Comparison of ENCODE assay signal across 8 cellular contexts in genomic region chr19:45403781-45404556, GRCh38. TPM values are rescaled to one million over a fixed set of nuclear protein-coding genes. Genes with fewer than 3 reads are reported as not detected.
DNase-seq lines count a peak whose midpoint lies in the region; ATAC-seq and TF ChIP-seq lines count a peak whose summit lies in the region.

No MANE protein-coding gene starts in this region.

- peak overlapping the region; percentile 56 to 81 (median 69) for H3K4me3 ChIP-seq in esophagus squamous epithelium

- TF ChIP-seq CTCF in esophagus squamous epithelium (IDR thresholded peaks at IDR 0.05), result peak in 5 of 6 experiments; percentile 34 to 59 (median 42)
- peak; percentile 60 for TF ChIP-seq CTCF in osteocyte (IDR thresholded peaks at IDR 0.05)

- DNase-seq in DMS 273 (lab: John Stamatoyannopoulos, UW; ENCODE audit: unreplicated experiment) (peak; percentile 62), DMS 273 treated with DMSO at 0.1 percent for 48 hours (lab: John Stamatoyannopoulos, UW) (no peak), NCI-H510A (lab: John Stamatoyannopoulos, UW) (peak; percentile 56), activated T-cell treated with anti-CD3 and anti-CD28 coated beads for 1 hour (ENCODE audit: low read depth) (peak; percentile 54), esophagus squamous epithelium (lab: John Stamatoyannopoulos, UW) (no peak), osteocyte (ENCODE audit: extremely low spot score, unreplicated experiment) (no peak), NCI-H1092 treated with DMSO at 0.1 percent for 48 hours (lab: John Stamatoyannopoulos, UW) (no peak)

- peaks cover 0 to 29% (median 2%) of the 10 kb centered on the region in 4 donors for H3K27me3 ChIP-seq in esophagus squamous epithelium

- no peaks in the 10 kb centered on the region for H3K9me3 ChIP-seq in esophagus squamous epithelium

- peak overlapping the region; percentile 91 to 100 (median 94) for H3K27ac ChIP-seq in esophagus squamous epithelium

- H3K4me3 Mint-ChIP-seq in osteocyte (ENCODE audit: unreplicated experiment), result peak overlapping the region; percentile 97

- intact Hi-C loops in esophagus squamous epithelium (cut with DNase I), result no loop called here

- H3K36me3 ChIP-seq in esophagus squamous epithelium, result peaks cover 0 to 31% (median 0%) of the 10 kb centered on the region in 3 donors

- no peaks in the 10 kb centered on the region for H3K9me3 Mint-ChIP-seq in osteocyte (ENCODE audit: unreplicated experiment)

- H3K36me3 Mint-ChIP-seq in osteocyte (ENCODE audit: unreplicated experiment), result peaks cover 1% of the 10 kb centered on the region

- H3K4me1 ChIP-seq in esophagus squamous epithelium, result peaks cover 15 to 91% (median 18%) of the 10 kb centered on the region in 3 donors

- H3K27me3 Mint-ChIP-seq in osteocyte (ENCODE audit: unreplicated experiment), result no peaks in the 10 kb centered on the region

- 8 to 24% methylated on average over 9 to 18 of the region's 25 CpGs for WGBS in esophagus squamous epithelium, 2 donors

- peaks cover 51% of the 10 kb centered on the region for H3K4me1 Mint-ChIP-seq in osteocyte (ENCODE audit: unreplicated experiment)

- peak in 1 of 4 donors; percentile 46 for TF ChIP-seq POLR2A in esophagus squamous epithelium (IDR thresholded peaks at IDR 0.05)

- no peak for ATAC-seq in HG03280 (IDR thresholded peaks at IDR 0.05; ENCODE audit: unreplicated experiment)

- peak overlapping the region; percentile 95 for H3K27ac Mint-ChIP-seq in osteocyte (ENCODE audit: unreplicated experiment)

RNA-seq across cellular contexts. Expression of gene PPP1R13L, which starts 0.9 kb away (rescaled TPM):
- total RNA-seq in esophagus squamous epithelium, result 100 to 1,000 TPM in 2 of 4 donors, 10 to 100 TPM in 2; 53.1 to 166 (median 87.8) TPM
- 48.7 and 53.5 TPM in 2 replicates for total RNA-seq in osteocyte

RNA-seq across cellular contexts. Expression of gene POLR1G, which starts 2.5 kb away (rescaled TPM):
- total RNA-seq in esophagus squamous epithelium (10 to 100 TPM in 1 of 4 donors, 1 to 10 TPM in 3; 7.3 to 12.4 (median 9.8) TPM), osteocyte (7.6 and 9.1 TPM in 2 replicates)

RNA-seq across cellular contexts. Expression of gene ERCC1, which starts 19.7 kb away (rescaled TPM):
- 10 to 100 TPM; 27.7 to 80.9 (median 48.5) TPM for total RNA-seq in esophagus squamous epithelium
- 96.7 and 117 TPM in 2 replicates for total RNA-seq in osteocyte

RNA-seq across cellular contexts. Expression of gene ERCC2, which starts 33.6 kb away (rescaled TPM):
- total RNA-seq in esophagus squamous epithelium, result 1 to 10 TPM; 6.6 to 8.8 (median 7.2) TPM
- 32.1 and 32.7 TPM in 2 replicates for total RNA-seq in osteocyte

Comparison
In these comparisons a context has a peak if more than half of its experiments do, and no peak if none do; other contexts are left out.
1. DNase-seq: peak in DMS 273 (single experiment), NCI-H510A (single experiment) and activated T-cell treated with anti-CD3 and anti-CD28 coated beads for 1 hour (single experiment); none in DMS 273 treated with DMSO at 0.1 percent for 48 hours (single experiment), esophagus squamous epithelium (single experiment), osteocyte (single experiment) and NCI-H1092 treated with DMSO at 0.1 percent for 48 hours (single experiment).